Comparison of ENCODE assay signal across 1 cellular context in the genomic region with DNA sequence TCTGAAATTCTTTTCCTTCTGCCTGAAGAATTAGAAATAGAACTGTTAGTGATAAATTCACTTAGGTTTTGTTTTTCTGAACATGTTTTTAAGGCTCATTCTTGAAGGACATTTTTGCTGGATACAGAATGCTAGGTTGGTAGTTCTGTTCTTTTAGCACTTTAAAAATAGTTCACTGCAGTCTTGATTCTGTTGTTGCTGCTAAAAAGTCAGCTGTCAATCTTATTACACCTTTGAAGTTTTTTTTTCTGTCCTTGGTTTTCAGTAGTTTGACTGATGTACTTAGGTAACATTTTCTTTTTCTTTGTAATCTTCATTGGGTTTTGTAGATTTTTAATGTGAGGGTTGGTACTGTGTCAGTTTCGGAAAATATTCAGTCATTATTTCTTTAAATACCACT.
TF ChIP-seq lines count a peak whose summit lies in the region.

No MANE protein-coding gene starts in this region.

TF ChIP-seq in HepG2, 621 proteins besides CTCF, POLR2A, EP300 and RAD21:
- TF ChIP-seq, protein P1, sequence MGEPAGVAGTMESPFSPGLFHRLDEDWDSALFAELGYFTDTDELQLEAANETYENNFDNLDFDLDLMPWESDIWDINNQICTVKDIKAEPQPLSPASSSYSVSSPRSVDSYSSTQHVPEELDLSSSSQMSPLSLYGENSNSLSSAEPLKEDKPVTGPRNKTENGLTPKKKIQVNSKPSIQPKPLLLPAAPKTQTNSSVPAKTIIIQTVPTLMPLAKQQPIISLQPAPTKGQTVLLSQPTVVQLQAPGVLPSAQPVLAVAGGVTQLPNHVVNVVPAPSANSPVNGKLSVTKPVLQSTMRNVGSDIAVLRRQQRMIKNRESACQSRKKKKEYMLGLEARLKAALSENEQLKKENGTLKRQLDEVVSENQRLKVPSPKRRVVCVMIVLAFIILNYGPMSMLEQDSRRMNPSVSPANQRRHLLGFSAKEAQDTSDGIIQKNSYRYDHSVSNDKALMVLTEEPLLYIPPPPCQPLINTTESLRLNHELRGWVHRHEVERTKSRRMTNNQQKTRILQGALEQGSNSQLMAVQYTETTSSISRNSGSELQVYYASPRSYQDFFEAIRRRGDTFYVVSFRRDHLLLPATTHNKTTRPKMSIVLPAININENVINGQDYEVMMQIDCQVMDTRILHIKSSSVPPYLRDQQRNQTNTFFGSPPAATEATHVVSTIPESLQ (CRISPR knock-in tag; conservative IDR thresholded peaks at IDR 0.05), result no peak
- TF ChIP-seq, protein P2, sequence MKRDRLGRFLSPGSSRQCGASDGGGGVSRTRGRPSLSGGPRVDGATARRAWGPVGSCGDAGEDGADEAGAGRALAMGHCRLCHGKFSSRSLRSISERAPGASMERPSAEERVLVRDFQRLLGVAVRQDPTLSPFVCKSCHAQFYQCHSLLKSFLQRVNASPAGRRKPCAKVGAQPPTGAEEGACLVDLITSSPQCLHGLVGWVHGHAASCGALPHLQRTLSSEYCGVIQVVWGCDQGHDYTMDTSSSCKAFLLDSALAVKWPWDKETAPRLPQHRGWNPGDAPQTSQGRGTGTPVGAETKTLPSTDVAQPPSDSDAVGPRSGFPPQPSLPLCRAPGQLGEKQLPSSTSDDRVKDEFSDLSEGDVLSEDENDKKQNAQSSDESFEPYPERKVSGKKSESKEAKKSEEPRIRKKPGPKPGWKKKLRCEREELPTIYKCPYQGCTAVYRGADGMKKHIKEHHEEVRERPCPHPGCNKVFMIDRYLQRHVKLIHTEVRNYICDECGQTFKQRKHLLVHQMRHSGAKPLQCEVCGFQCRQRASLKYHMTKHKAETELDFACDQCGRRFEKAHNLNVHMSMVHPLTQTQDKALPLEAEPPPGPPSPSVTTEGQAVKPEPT (CRISPR knock-in tag; IDR thresholded peaks at IDR 0.05; ENCODE audit: low read depth), result no peak
- TF ChIP-seq ZNF331 (CRISPR knock-in tag; IDR thresholded peaks at IDR 0.05) (no peak), ZNF317 (CRISPR knock-in tag; IDR thresholded peaks at IDR 0.05) (peak; percentile 98), SALL2 (CRISPR knock-in tag; IDR thresholded peaks at IDR 0.05) (no peak), ZC3H4 (CRISPR knock-in tag; IDR thresholded peaks at IDR 0.05; ENCODE audit: borderline replicate concordance) (no peak), ZNF775 (CRISPR knock-in tag; IDR thresholded peaks at IDR 0.05; ENCODE audit: borderline replicate concordance) (no peak)
TF ChIP-seq in HepG2: peak in this region for 1.
